In the genomic region with DNA sequence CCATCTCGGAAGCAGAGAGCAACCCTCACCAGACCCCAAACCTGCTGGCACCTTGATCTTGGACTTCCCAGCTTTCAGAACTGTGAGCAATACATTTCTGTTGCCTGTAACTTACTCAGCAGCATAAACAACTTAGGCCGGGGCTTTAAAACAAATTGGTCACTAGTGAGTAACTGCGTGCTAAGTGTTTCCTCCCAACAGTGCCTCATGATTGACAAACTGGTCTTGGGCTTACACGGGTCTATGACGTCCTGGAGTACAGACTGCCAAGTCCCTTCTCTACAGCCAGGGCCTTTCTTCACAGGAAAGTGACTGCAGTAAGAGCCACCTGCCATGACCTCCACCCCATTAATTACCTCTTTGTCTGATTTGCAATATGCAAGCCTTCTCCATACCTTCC, we compare ENCODE assay signal across 13 cellular contexts.
DNase-seq lines count a peak whose midpoint lies in the region; ATAC-seq and TF ChIP-seq lines count a peak whose summit lies in the region.
"Had no signal": no experiment of that assay in that cellular context is flagged by ENCODE, and none has a peak within 500 bp of the region (broad histone marks: within the 10 kb centered on the region; RNA-seq: fewer than 3 reads in every experiment).

No MANE protein-coding gene starts in this region.

- no peak for ATAC-seq in CD4-positive, CD25-positive, alpha-beta regulatory T cell (ENCODE audit: low read depth in 2 of 2)
- ATAC-seq in Panc1 (no peak), sciatic nerve (peak; percentile 40)
- ATAC-seq in activated T-cell treated with anti-CD3 and anti-CD28 coated beads, Interleukin-2, amount 50 U/mL, for 4 hours = no peak

- H3K36me3 ChIP-seq in CD4-positive, CD25-positive, alpha-beta regulatory T cell (ENCODE audit: control insufficient read depth, insufficient read depth, low read length) = peaks cover 2% of the 10 kb centered on the region
- H3K36me3 ChIP-seq in Panc1 (ENCODE audit: control insufficient read depth, insufficient read depth, low read length) = no peaks in the 10 kb centered on the region
- H3K36me3 ChIP-seq: pancreas had no signal

- no TSS peak for BruUV-seq in Panc1 (replicated peaks; lab: Mats Ljungman, UMichigan)

- H3K27ac Mint-ChIP-seq in CD4-positive, CD25-positive, alpha-beta regulatory T cell = peak overlapping the region in 2 of 3 donors; percentile 11 to 52
- H3K27ac Mint-ChIP-seq: activated CD4-positive, alpha-beta memory T cell treated with anti-CD3 and anti-CD28 coated beads, Interleukin-2, amount 10 ng/mL, durations not matched to agents 7 days and 5 days; activated naive CD8-positive, alpha-beta T cell treated with anti-CD3 and anti-CD28 coated beads, Interleukin-2, amount 10 ng/mL, durations not matched to agents 7 days and 5 days had no signal

- CTCF ChIA-PET in Panc1 (lab: Charles Lee) = no interaction called here

- POLR2A ChIA-PET in Panc1 (lab: Charles Lee) = no interaction called here

- peaks cover 4% of the 10 kb centered on the region for H3K36me3 Mint-ChIP-seq in CD4-positive, CD25-positive, alpha-beta regulatory T cell
- H3K36me3 Mint-ChIP-seq in activated T-cell treated with anti-CD3 and anti-CD28 coated beads, Interleukin-2, amount 50 U/mL, for 4 hours (ENCODE audit: insufficient read depth) = peaks cover 4% of the 10 kb centered on the region

- no peaks in the 10 kb centered on the region for H3K4me1 ChIP-seq in CD4-positive, CD25-positive, alpha-beta regulatory T cell (ENCODE audit: control insufficient read depth, insufficient read depth, low read length, poor library complexity, severe bottlenecking)
- H3K4me1 ChIP-seq in Panc1 (ENCODE audit: control insufficient read depth, insufficient read depth, low read length) = no peaks in the 10 kb centered on the region
- H3K4me1 ChIP-seq: pancreas had no signal

- intact Hi-C loops in Panc1 (cut with micrococcal nuclease; ENCODE audit: unreplicated experiment) = loop anchor here (10.0 kb wide), 1 partner anchor 59 kb away; no protein-coding TSS in a partner anchor
- intact Hi-C loops in sciatic nerve (cut with DNase I) = no loop called here

- no peak for DNase-seq in CD4-positive, CD25-positive, alpha-beta regulatory T cell
- DNase-seq in Panc1 (ENCODE audit: low read depth, low spot score) (peak; percentile 13), fibroblast of peridontal ligament (ENCODE audit: extremely low read depth) (peak; percentile 91), sciatic nerve (ENCODE audit: low spot score) (no peak), NCI-H226 (no peak), NCI-H146 treated with DMSO at 0.1 percent for 48 hours (lab: John Stamatoyannopoulos, UW; ENCODE audit: unreplicated experiment) (no peak), DMS79 (lab: John Stamatoyannopoulos, UW) (no peak)
- DNase-seq in activated T-cell treated with anti-CD3 and anti-CD28 coated beads, Interleukin-2, amount 50 U/mL, for 4 hours = no peak
- DNase-seq: activated CD4-positive, alpha-beta memory T cell treated with anti-CD3 and anti-CD28 coated beads, Interleukin-2, amount 10 ng/mL, durations not matched to agents 7 days and 5 days; activated naive CD8-positive, alpha-beta T cell treated with anti-CD3 and anti-CD28 coated beads, Interleukin-2, amount 10 ng/mL, durations not matched to agents 7 days and 5 days; NCI-H510A treated with DMSO at 0.1 percent for 48 hours; pancreas had no signal

- no peak for TF ChIP-seq CTCF in Panc1 (IDR thresholded peaks at IDR 0.05)

- H3K27me3 ChIP-seq in CD4-positive, CD25-positive, alpha-beta regulatory T cell (ENCODE audit: control insufficient read depth, insufficient read depth, low read length) = no peaks in the 10 kb centered on the region
- H3K27me3 ChIP-seq in Panc1 (ENCODE audit: control insufficient read depth, insufficient read depth, low read length) = peaks cover under 1% of the 10 kb centered on the region; the same call in 1 of the 2 replicates
- H3K27me3 ChIP-seq: pancreas had no signal

- H3K4me1 Mint-ChIP-seq in CD4-positive, CD25-positive, alpha-beta regulatory T cell = peaks cover 0 to 12% (median 5%) of the 10 kb centered on the region in 4 donors
- peaks cover 5% of the 10 kb centered on the region for H3K4me1 Mint-ChIP-seq in activated T-cell treated with anti-CD3 and anti-CD28 coated beads, Interleukin-2, amount 50 U/mL, for 4 hours (ENCODE audit: low read depth)

- H3K4me3 ChIP-seq in CD4-positive, CD25-positive, alpha-beta regulatory T cell (ENCODE audit: low read depth, low read length) = no peak overlapping the region
- H3K4me3 ChIP-seq in Panc1 (ENCODE audit: low read depth in 2 of 2, low read length in 2 of 2) = no peak overlapping the region
- H3K4me3 ChIP-seq: pancreas had no signal

- no peak overlapping the region for H3K27ac ChIP-seq in CD4-positive, CD25-positive, alpha-beta regulatory T cell (ENCODE audit: insufficient read depth, low read length, poor library complexity, severe bottlenecking)
- H3K27ac ChIP-seq in Panc1 (ENCODE audit: low read length) = no peak overlapping the region
- H3K27ac ChIP-seq: KMS-11, pancreas had no signal

- peaks cover 0 to 2% (median 0%) of the 10 kb centered on the region in 7 donors for H3K9me3 Mint-ChIP-seq in CD4-positive, CD25-positive, alpha-beta regulatory T cell
- H3K9me3 Mint-ChIP-seq in activated T-cell treated with anti-CD3 and anti-CD28 coated beads, Interleukin-2, amount 50 U/mL, for 4 hours = no peaks in the 10 kb centered on the region
- H3K9me3 Mint-ChIP-seq: activated CD4-positive, alpha-beta memory T cell treated with anti-CD3 and anti-CD28 coated beads, Interleukin-2, amount 10 ng/mL, durations not matched to agents 7 days and 5 days; activated naive CD8-positive, alpha-beta T cell treated with anti-CD3 and anti-CD28 coated beads, Interleukin-2, amount 10 ng/mL, durations not matched to agents 7 days and 5 days had no signal

- H3K4me3 Mint-ChIP-seq in CD4-positive, CD25-positive, alpha-beta regulatory T cell = no peak overlapping the region
- no peak overlapping the region for H3K4me3 Mint-ChIP-seq in activated T-cell treated with anti-CD3 and anti-CD28 coated beads, Interleukin-2, amount 50 U/mL, for 4 hours
- H3K4me3 Mint-ChIP-seq: activated CD4-positive, alpha-beta memory T cell treated with anti-CD3 and anti-CD28 coated beads, Interleukin-2, amount 10 ng/mL, durations not matched to agents 7 days and 5 days; activated naive CD8-positive, alpha-beta T cell treated with anti-CD3 and anti-CD28 coated beads, Interleukin-2, amount 10 ng/mL, durations not matched to agents 7 days and 5 days had no signal

- in situ Hi-C loops in Panc1 (cut with HindIII; ENCODE audit: low pct_unique_long_range_greater_than_20kb, low sequenced_read_pairs) = no loop called here

- H3K27me3 Mint-ChIP-seq in CD4-positive, CD25-positive, alpha-beta regulatory T cell = no peaks in the 10 kb centered on the region
- H3K27me3 Mint-ChIP-seq in activated T-cell treated with anti-CD3 and anti-CD28 coated beads, Interleukin-2, amount 50 U/mL, for 4 hours (ENCODE audit: low read depth) = no peaks in the 10 kb centered on the region
- H3K27me3 Mint-ChIP-seq: activated CD4-positive, alpha-beta memory T cell treated with anti-CD3 and anti-CD28 coated beads, Interleukin-2, amount 10 ng/mL, durations not matched to agents 7 days and 5 days; activated naive CD8-positive, alpha-beta T cell treated with anti-CD3 and anti-CD28 coated beads, Interleukin-2, amount 10 ng/mL, durations not matched to agents 7 days and 5 days had no signal

- H3K9me3 ChIP-seq in CD4-positive, CD25-positive, alpha-beta regulatory T cell (ENCODE audit: control insufficient read depth in 2 of 2, low read length in 2 of 2) = no peaks in the 10 kb centered on the region
- H3K9me3 ChIP-seq in Panc1 (ENCODE audit: control insufficient read depth, insufficient read depth, low read depth, low read length) = no peaks in the 10 kb centered on the region
- H3K9me3 ChIP-seq: pancreas had no signal

Comparison
In these comparisons a context has a peak if more than half of its experiments do, and no peak if none do; other contexts are left out.
1. DNase-seq: peak in Panc1 (single experiment) and fibroblast of peridontal ligament (single experiment); none in CD4-positive, CD25-positive, alpha-beta regulatory T cell (0 of 3), sciatic nerve (single experiment), NCI-H226 (single experiment), activated T-cell treated with anti-CD3 and anti-CD28 coated beads, Interleukin-2, amount 50 U/mL, for 4 hours (single experiment), NCI-H146 treated with DMSO at 0.1 percent for 48 hours (single experiment) and DMS79 (single experiment).